Comparison of ENCODE assay signal across 28 cellular contexts in genomic region chr7:46741924-46742607, GRCh38.
"Had no signal": no experiment of that assay in that cellular context is flagged by ENCODE, and none has a peak within 500 bp of the region (broad histone marks: within the 10 kb centered on the region; RNA-seq: fewer than 3 reads in every experiment).

No MANE protein-coding gene starts in this region.

- H3K27me3 Mint-ChIP-seq: activated B cell treated with CpG ODN at 0.5 μM for 24 hours; activated CD4-positive, alpha-beta memory T cell treated with anti-CD3 and anti-CD28 coated beads for 36 hours; activated naive CD8-positive, alpha-beta T cell treated with anti-CD3 and anti-CD28 coated beads, Interleukin-2, amount 10 ng/mL, durations not matched to agents 7 days and 5 days; memory B cell; naive B cell; stimulated activated naive CD8-positive, alpha-beta T cell treated with anti-CD3 and anti-CD28 coated beads, Interleukin-15, Interleukin-2, amounts not matched to agents 100 ng/mL and 50 ng/mL, for 24 hours had no signal

- H3K4me3 Mint-ChIP-seq: activated B cell treated with CpG ODN at 0.5 μM for 24 hours; activated CD4-positive, alpha-beta memory T cell treated with anti-CD3 and anti-CD28 coated beads for 36 hours; activated naive CD4-positive, alpha-beta T cell treated with anti-CD3 and anti-CD28 coated beads for 36 hours; activated naive CD8-positive, alpha-beta T cell treated with anti-CD3 and anti-CD28 coated beads, Interleukin-2, amount 10 ng/mL, durations not matched to agents 7 days and 5 days; activated T-cell treated with anti-CD3 and anti-CD28 coated beads, Interleukin-2, amount 50 U/mL, for 72 hours; immature natural killer cell; memory B cell; naive B cell; neural crest cell; stimulated activated naive CD8-positive, alpha-beta T cell treated with anti-CD3 and anti-CD28 coated beads, Interleukin-15, Interleukin-2, amounts not matched to agents 100 ng/mL and 50 ng/mL, for 24 hours; T-helper 1 cell treated with Interleukin-12 subunit alpha and Interleukin-12 subunit beta and Interleukin-4 antibody, amounts not matched to agents 30 μg/mL and 1 μg/mL, for 36 hours had no signal

- ATAC-seq: activated T-cell treated with anti-CD3 and anti-CD28 coated beads, Interleukin-2, amount 50 U/mL, for 72 hours; body of pancreas; upper lobe of right lung had no signal

- DNase-seq: activated B cell treated with CpG ODN at 0.5 μM for 24 hours; activated CD4-positive, alpha-beta memory T cell treated with anti-CD3 and anti-CD28 coated beads for 36 hours; activated CD4-positive, alpha-beta T cell treated with anti-CD3 and anti-CD28 coated beads for 4 hours; activated effector memory CD4-positive, alpha-beta T cell treated with Interleukin-2 at 50 U/mL for 16 hours; activated naive CD4-positive, alpha-beta T cell treated with anti-CD3 and anti-CD28 coated beads for 36 hours; activated naive CD8-positive, alpha-beta T cell treated with anti-CD3 and anti-CD28 coated beads, Interleukin-2, amount 10 ng/mL, durations not matched to agents 7 days and 5 days; activated T-cell treated with anti-CD3 and anti-CD28 coated beads, Interleukin-2, amount 50 U/mL, for 72 hours; amniotic stem cell; body of pancreas; cortex of kidney; erythroblast; foreskin melanocyte; immature natural killer cell; naive B cell; occipital lobe; posterior cingulate gyrus; retina; spleen; stimulated activated CD4-positive, alpha-beta T cell treated with anti-CD3 and anti-CD28 coated beads, Interleukin-4, amount 100 ng/mL, for 1 hour; substantia nigra; T1000; thyroid gland; upper lobe of right lung had no signal

- H3K27ac Mint-ChIP-seq: activated B cell treated with CpG ODN at 0.5 μM for 24 hours; activated CD4-positive, alpha-beta memory T cell treated with anti-CD3 and anti-CD28 coated beads for 36 hours; activated naive CD4-positive, alpha-beta T cell treated with anti-CD3 and anti-CD28 coated beads for 36 hours; activated naive CD8-positive, alpha-beta T cell treated with anti-CD3 and anti-CD28 coated beads, Interleukin-2, amount 10 ng/mL, durations not matched to agents 7 days and 5 days; activated T-cell treated with anti-CD3 and anti-CD28 coated beads, Interleukin-2, amount 50 U/mL, for 72 hours; immature natural killer cell; memory B cell; naive B cell; stimulated activated naive CD8-positive, alpha-beta T cell treated with anti-CD3 and anti-CD28 coated beads, Interleukin-15, Interleukin-2, amounts not matched to agents 100 ng/mL and 50 ng/mL, for 24 hours; T-helper 1 cell treated with Interleukin-12 subunit alpha and Interleukin-12 subunit beta and Interleukin-4 antibody, amounts not matched to agents 30 μg/mL and 1 μg/mL, for 36 hours had no signal

- H3K36me3 Mint-ChIP-seq: activated CD4-positive, alpha-beta memory T cell treated with anti-CD3 and anti-CD28 coated beads for 36 hours; activated naive CD8-positive, alpha-beta T cell treated with anti-CD3 and anti-CD28 coated beads, Interleukin-2, amount 10 ng/mL, durations not matched to agents 7 days and 5 days; immature natural killer cell; memory B cell; naive B cell had no signal

- H3K4me3 ChIP-seq: body of pancreas, cardiac muscle cell, spleen, thyroid gland, upper lobe of right lung had no signal

- H3K4me1 Mint-ChIP-seq: activated B cell treated with CpG ODN at 0.5 μM for 24 hours; activated naive CD8-positive, alpha-beta T cell treated with anti-CD3 and anti-CD28 coated beads, Interleukin-2, amount 10 ng/mL, durations not matched to agents 7 days and 5 days; immature natural killer cell; memory B cell; naive B cell; neural crest cell had no signal

- H3K9me3 Mint-ChIP-seq: activated naive CD4-positive, alpha-beta T cell treated with anti-CD3 and anti-CD28 coated beads for 36 hours; memory B cell; stimulated activated naive CD8-positive, alpha-beta T cell treated with anti-CD3 and anti-CD28 coated beads, Interleukin-15, Interleukin-2, amounts not matched to agents 100 ng/mL and 50 ng/mL, for 24 hours; T-helper 1 cell treated with Interleukin-12 subunit alpha and Interleukin-12 subunit beta and Interleukin-4 antibody, amounts not matched to agents 30 μg/mL and 1 μg/mL, for 36 hours had no signal
